ENCODE assay signal across 8 cellular contexts in the genomic region with DNA sequence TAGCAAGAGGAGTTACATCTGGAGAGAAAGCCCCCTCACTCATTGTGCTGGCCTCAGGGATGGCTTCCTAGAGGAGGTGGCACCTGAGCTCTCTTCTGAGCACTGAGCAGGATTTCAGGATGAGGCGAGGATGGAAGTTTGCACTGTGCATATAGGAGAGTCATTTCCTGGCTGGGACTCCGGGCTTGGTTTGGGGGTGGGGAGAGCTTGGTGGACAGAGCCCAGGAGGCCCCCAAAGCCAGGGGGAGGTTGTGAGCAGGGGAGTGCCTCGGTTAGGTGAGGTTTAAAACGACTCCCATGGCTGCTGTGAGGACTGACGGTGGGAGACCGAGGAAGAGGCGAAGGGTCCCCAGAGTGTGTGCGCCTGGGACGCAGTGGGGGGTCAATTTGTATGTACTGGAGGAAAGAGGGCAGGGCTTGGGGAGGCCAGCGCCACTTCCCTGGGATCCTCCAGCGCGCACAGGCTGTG. TPM values are rescaled to one million over a fixed set of nuclear protein-coding genes. Genes with fewer than 3 reads are reported as not detected.
DNase-seq lines count a peak whose midpoint lies in the region; TF ChIP-seq lines count a peak whose summit lies in the region.

No MANE protein-coding gene starts in this region.

- DNase-seq in CD14-positive monocyte (ENCODE audit: low spot score) (no peak), MM.1S (no peak), dorsolateral prefrontal cortex (no peak), NCI-H2107 treated with DMSO at 0.1 percent for 48 hours (lab: John Stamatoyannopoulos, UW; ENCODE audit: unreplicated experiment) (no peak), D341Med (ENCODE audit: low spot score) (no peak), MV-4-11 (lab: John Stamatoyannopoulos, UW) (no peak)
- DNase-seq in activated effector memory CD4-positive, alpha-beta T cell treated with anti-CD3 and anti-CD28 coated beads, Interleukin-2, amount 50 U/mL, for 16 hours = no peak

- H3K27me3 ChIP-seq in MM.1S (replicated peaks; ENCODE audit: insufficient read depth, low read length) (no peaks in the 10 kb centered on the region; the same call in 1 of the 2 replicates), dorsolateral prefrontal cortex (no peaks in the 10 kb centered on the region), neuron (ENCODE audit: insufficient read depth, low read length) (peaks cover 55% of the 10 kb centered on the region)

- intact Hi-C loops in CD14-positive monocyte (cut with micrococcal nuclease) (loop anchor here (2.0 to 5.0 kb wide), 2 partner anchors 23 to 44 kb away; partner anchors contain the start of gene NCBP3 (in 2 of the 2)), dorsolateral prefrontal cortex (cut with DNase I) (no loop called here)

- H3K4me2 ChIP-seq in MM.1S (ENCODE audit: low read depth, low read length) = peak overlapping the region; percentile 97; the same call in 1 of the 2 replicates

- H3K4me1 ChIP-seq in MM.1S (ENCODE audit: low read length) = peaks cover 7% of the 10 kb centered on the region
- peaks cover 5% of the 10 kb centered on the region for H3K4me1 ChIP-seq in neuron (ENCODE audit: insufficient read depth, low read length)

- H3K9me3 Mint-ChIP-seq in CD14-positive monocyte = peaks cover 0 to 2% (median 0%) of the 10 kb centered on the region in 7 donors

- peaks cover 11 to 16% (median 12%) of the 10 kb centered on the region in 3 donors for H3K27me3 Mint-ChIP-seq in CD14-positive monocyte (ENCODE audit: low read depth in 3 of 3)

- H3K36me3 Mint-ChIP-seq in CD14-positive monocyte = peaks cover 16 to 23% of the 10 kb centered on the region in 2 donors

- no peaks in the 10 kb centered on the region for H3F3A ChIP-seq in MM.1S (ENCODE audit: insufficient read depth, low read length)

- H3K27ac ChIP-seq in MM.1S (ENCODE audit: low read length) (no peak overlapping the region), dorsolateral prefrontal cortex (peak overlapping the region in 50 of 59 donors; percentile 5 to 92 (median 78))

- no peaks in the 10 kb centered on the region for H3K9me2 ChIP-seq in MM.1S (replicated peaks; ENCODE audit: insufficient read depth, low read length)

- no peaks in the 10 kb centered on the region for H3K36me3 ChIP-seq in MM.1S (replicated peaks; ENCODE audit: insufficient read depth, low read length)
- H3K36me3 ChIP-seq in neuron (ENCODE audit: insufficient read depth, low read length) = no peaks in the 10 kb centered on the region

- H3K9me3 ChIP-seq in MM.1S (replicated peaks; ENCODE audit: insufficient read depth, low read length) (no peaks in the 10 kb centered on the region), neuron (ENCODE audit: low read length) (no peaks in the 10 kb centered on the region)

- H3K4me3 ChIP-seq in MM.1S (ENCODE audit: low read length) (no peak overlapping the region; the same call in 1 of the 2 replicates), dorsolateral prefrontal cortex (peak overlapping the region; percentile 37 to 88 (median 79)), neuron (ENCODE audit: low read length) (peak overlapping the region; percentile 52)

- peaks cover 66% of the 10 kb centered on the region for H3K4me1 Mint-ChIP-seq in CD14-positive monocyte

- TF ChIP-seq CTCF in CD14-positive monocyte (IDR thresholded peaks at IDR 0.05) (no peak), MM.1S (IDR thresholded peaks at IDR 0.05; ENCODE audit: low read length) (no peak), dorsolateral prefrontal cortex (IDR thresholded peaks at IDR 0.05 in 54 of 56, conservative IDR thresholded peaks at IDR 0.05 in 2 of 56; ENCODE audit: low read depth in 1 of 56, partially characterized antibody in 56 of 56) (no peak)

- no peaks in the 10 kb centered on the region for H4K20me1 ChIP-seq in MM.1S (ENCODE audit: insufficient read depth, low read length)

- peak overlapping the region; percentile 85 to 90 for H3K4me3 Mint-ChIP-seq in CD14-positive monocyte

- H3K27ac Mint-ChIP-seq in CD14-positive monocyte = peak overlapping the region; percentile 44 to 91 (median 80)

- H3K9ac ChIP-seq in MM.1S (ENCODE audit: low read length) = no peak overlapping the region

- H3K79me2 ChIP-seq in MM.1S (ENCODE audit: low read length) = no peaks in the 10 kb centered on the region

- no peak overlapping the region; the same call in 1 of the 2 replicates for H2AFZ ChIP-seq in MM.1S (ENCODE audit: low read length)
- no peak overlapping the region for H2AFZ ChIP-seq in neuron (ENCODE audit: low read depth, low read length)

RNA-seq across cellular contexts. Expression of gene CAMKK1, which starts 1.2 kb away (rescaled TPM):
- polyA plus RNA-seq in CD14-positive monocyte = 1 to 10 TPM in 1 of 2 donors, under 1 TPM in 1; 0.74 to 1.5 TPM
- 100 to 1,000 TPM in 89 of 120 experiments, 10 to 100 TPM in 31; 35.4 to 172 (median 118) TPM for total RNA-seq in dorsolateral prefrontal cortex

RNA-seq across cellular contexts. Expression of gene P2RX1, which starts 24.6 kb away (rescaled TPM):
- 10 to 100 TPM; 22.9 to 33.8 TPM for polyA plus RNA-seq in CD14-positive monocyte
- total RNA-seq in dorsolateral prefrontal cortex = 1 to 10 TPM in 30 of 120 experiments, under 1 TPM in 86, not detected in 4; 0.15 to 2.8 (median 0.69) TPM

RNA-seq across cellular contexts. Expression of gene NCBP3, which starts 45.6 kb away (rescaled TPM):
- polyA plus RNA-seq in CD14-positive monocyte = 1 to 10 TPM; 4.9 to 8.5 TPM
- total RNA-seq in dorsolateral prefrontal cortex = 10 to 100 TPM; 27.5 to 72.2 (median 39.5) TPM

Comparison
In these comparisons a context has a peak if more than half of its experiments do, and no peak if none do; other contexts are left out.
1. intact Hi-C loops: an anchor here in CD14-positive monocyte (2.0 to 5.0 kb wide); none called in dorsolateral prefrontal cortex.